20 cellular contexts compared by ENCODE assay signal in genomic region chr9:116083837-116084236, GRCh38.
DNase-seq lines count a peak whose midpoint lies in the region; ATAC-seq, FAIRE-seq and TF ChIP-seq lines count a peak whose summit lies in the region.
"Had no signal": no experiment of that assay in that cellular context is flagged by ENCODE, and none has a peak within 500 bp of the region (broad histone marks: within the 10 kb centered on the region; RNA-seq: fewer than 3 reads in every experiment).

No MANE protein-coding gene starts in this region.

- DNase-seq in A549 (ENCODE audit: low read depth in 1 of 2, low spot score in 1 of 2) (no peak), IMR-90 (no peak), neuronal stem cell (ENCODE audit: low spot score) (no peak), GM13976 (ENCODE audit: low spot score) (no peak), superior temporal gyrus (ENCODE audit: extremely low spot score) (no peak)
- DNase-seq: 8988T; AML-193; Caco-2; Calu3; CD4-positive, alpha-beta T cell; CD8-positive, alpha-beta T cell; DMS79 treated with DMSO at 0.1 percent for 48 hours; GF-D8 had no signal

- 88% methylated on average over 2 of the region's 2 CpGs for WGBS in A549 (ENCODE audit: missing lambda C conversion rate)
- WGBS in IMR-90 (ENCODE audit: extremely low coverage in 2 of 2, insufficient read length in 1 of 2), 2 experiments = no CpG with 5 or more reads among the region's 2 CpGs
- WGBS in neuronal stem cell (ENCODE audit: extremely low coverage in 2 of 2, insufficient read length in 2 of 2, insufficient replicate concordance in 1 of 2), 2 donors = no CpG with 5 or more reads among the region's 2 CpGs

- H3K14ac ChIP-seq in IMR-90 (replicated peaks; ENCODE audit: low read depth, low read length) = no peak overlapping the region
- H3K14ac ChIP-seq in neuronal stem cell (ENCODE audit: low read length) = no peak overlapping the region

- H2AK5ac ChIP-seq in IMR-90 (ENCODE audit: low read depth, low read length) (no peak overlapping the region), neuronal stem cell (ENCODE audit: low read depth, low read length) (no peak overlapping the region)

- no peak overlapping the region for H2BK20ac ChIP-seq in IMR-90 (ENCODE audit: low read depth, low read length)

- H3K9ac ChIP-seq in IMR-90 (ENCODE audit: low read depth, low read length) (no peak overlapping the region), neuronal stem cell (ENCODE audit: low read depth, low read length, poor library complexity) (no peak overlapping the region)
- H3K9ac ChIP-seq: BLaER1 treated with 17β-estradiol and CSF1 and Interleukin-3, amounts not matched to agents 10 nM and 100 nM had no signal

- H4K8ac ChIP-seq in IMR-90 (ENCODE audit: low read depth in 2 of 2, low read length in 2 of 2) (no peak overlapping the region), neuronal stem cell (ENCODE audit: low read depth, low read length) (no peak overlapping the region)

- no peak overlapping the region for H2AK9ac ChIP-seq in IMR-90 (replicated peaks; ENCODE audit: low read depth, low read length, poor library complexity)

- H3K4me2 ChIP-seq in A549 = no peak overlapping the region
- no peak overlapping the region for H3K4me2 ChIP-seq in IMR-90 (ENCODE audit: low read depth, low read length)
- no peak overlapping the region for H3K4me2 ChIP-seq in neuronal stem cell (ENCODE audit: insufficient read depth, low read length, poor library complexity, severe bottlenecking)
- H3K4me2 ChIP-seq: BLaER1 treated with 17β-estradiol and CSF1 and Interleukin-3, amounts not matched to agents 10 nM and 100 nM had no signal

- H4K5ac ChIP-seq in IMR-90 (ENCODE audit: low read depth, low read length) = no peak overlapping the region

- H3K4me1 ChIP-seq in A549 (peaks cover 26% of the 10 kb centered on the region), IMR-90 (ENCODE audit: control insufficient read depth, insufficient read depth, low read length) (peaks cover 5% of the 10 kb centered on the region), neuronal stem cell (ENCODE audit: control insufficient read depth in 2 of 2, insufficient read depth in 1 of 2, low read depth in 1 of 2, low read length in 2 of 2) (peaks cover 0 to 3% of the 10 kb centered on the region in 2 donors)
- H3K4me1 ChIP-seq: Caco-2 had no signal

- ATAC-seq in A549 (no peak), IMR-90 (ENCODE audit: low read depth) (no peak)
- ATAC-seq: CD8-positive, alpha-beta T cell had no signal

- H3K4me3 ChIP-seq in A549 (no peak overlapping the region), IMR-90 (ENCODE audit: insufficient read depth, low read depth, low read length) (no peak overlapping the region), neuronal stem cell (ENCODE audit: low read length in 2 of 2) (no peak overlapping the region)
- H3K4me3 ChIP-seq: BLaER1 treated with 17β-estradiol and CSF1 and Interleukin-3, amounts not matched to agents 10 nM and 100 nM had no signal

- H2AFZ ChIP-seq in IMR-90 (replicated peaks; ENCODE audit: low read length, poor library complexity) (no peak overlapping the region), neuronal stem cell (ENCODE audit: low read length) (no peak overlapping the region)

- H2BK12ac ChIP-seq in neuronal stem cell (ENCODE audit: low read length) = no peak overlapping the region

- no peaks in the 10 kb centered on the region for H3K79me1 ChIP-seq in IMR-90 (ENCODE audit: low read depth in 1 of 2, low read length in 2 of 2)
- H3K79me1 ChIP-seq in neuronal stem cell (ENCODE audit: low read depth, low read length) = no peaks in the 10 kb centered on the region

- H3K27ac ChIP-seq in A549 (peak overlapping the region in 1 of 2 experiments; percentile 84; a peak in 4 of 6 replicates), IMR-90 (ENCODE audit: insufficient read depth, low read length) (no peak overlapping the region), neuronal stem cell (replicated peaks; ENCODE audit: low read length) (no peak overlapping the region)
- H3K27ac ChIP-seq: BLaER1 treated with 17β-estradiol and CSF1 and Interleukin-3, amounts not matched to agents 10 nM and 100 nM; C4-2B had no signal

- H3K23ac ChIP-seq in IMR-90 (ENCODE audit: low read depth, low read length) (no peak overlapping the region), neuronal stem cell (ENCODE audit: low read depth, low read length, poor library complexity) (no peak overlapping the region)

- FAIRE-seq in A549 (lab: Jason Lieb, UNC) = no peak
- FAIRE-seq: A204.1, D721Med, G401.6, GM12891, GM18507 had no signal

- no peak overlapping the region for H3K56ac ChIP-seq in IMR-90 (ENCODE audit: extremely low read depth, insufficient read depth, low read length)

- H3K27me3 ChIP-seq in IMR-90 (ENCODE audit: control insufficient read depth, insufficient read depth, low read length) (no peaks in the 10 kb centered on the region), neuronal stem cell (ENCODE audit: control insufficient read depth in 3 of 3, insufficient read depth in 3 of 3, low read depth in 1 of 3, low read length in 3 of 3) (no peaks in the 10 kb centered on the region)
- H3K27me3 ChIP-seq: BLaER1 treated with 17β-estradiol and CSF1 and Interleukin-3, amounts not matched to agents 10 nM and 100 nM had no signal

- no peak for TF ChIP-seq EP300 in A549 (IDR thresholded peaks at IDR 0.05)

- intact Hi-C loops in IMR-90 (cut with micrococcal nuclease) = loop anchor here (10.0 kb wide), 1 partner anchor 489 kb away; no protein-coding TSS in a partner anchor

- TF ChIP-seq POLR2A in A549 (IDR thresholded peaks at IDR 0.05; ENCODE audit: low read length) (no peak), IMR-90 (IDR thresholded peaks at IDR 0.05; ENCODE audit: low read depth, low read length) (no peak)

- no peak for TF ChIP-seq CTCF in A549 (IDR thresholded peaks at IDR 0.05)
- no peak for TF ChIP-seq CTCF in IMR-90 (conservative IDR thresholded peaks at IDR 0.05; ENCODE audit: low read depth, low read length)
- TF ChIP-seq CTCF in GM13976 (IDR thresholded peaks at IDR 0.05; ENCODE audit: borderline replicate concordance, control extremely low read depth, extremely low read depth, insufficient read depth, missing control alignments) = no peak

- no peak overlapping the region; the same call in 2 of the 3 replicates for H2BK15ac ChIP-seq in IMR-90 (ENCODE audit: low read depth, low read length)
- H2BK15ac ChIP-seq in neuronal stem cell (ENCODE audit: low read length) = no peak overlapping the region

- H2BK5ac ChIP-seq in IMR-90 (ENCODE audit: low read depth, low read length, poor library complexity, severe bottlenecking) (no peak overlapping the region), neuronal stem cell (ENCODE audit: low read length) (no peak overlapping the region)

- TF ChIP-seq RAD21 in A549 (conservative IDR thresholded peaks at IDR 0.05 in 1 of 2, IDR thresholded peaks at IDR 0.05 in 1 of 2) (no peak), IMR-90 (IDR thresholded peaks at IDR 0.05; ENCODE audit: low read length) (no peak)

- POLR2A ChIA-PET in A549 (lab: Yijun Ruan, JAX) (no interaction called here), IMR-90 (lab: Charles Lee; ENCODE audit: unreplicated experiment) (no interaction called here)

- in situ Hi-C loops in IMR-90 (cut with MboI; ENCODE audit: low sequenced_read_pairs) (no loop called here), GM13976 (cut with MboI; ENCODE audit: low sequenced_read_pairs, unreplicated experiment) (no loop called here)

- dilution Hi-C loops in IMR-90 (cut with HindIII; ENCODE audit: low sequenced_read_pairs, unreplicated experiment) = no loop called here

- no peak overlapping the region for H4K91ac ChIP-seq in IMR-90 (ENCODE audit: insufficient read depth, low read depth, low read length)
- no peak overlapping the region for H4K91ac ChIP-seq in neuronal stem cell (ENCODE audit: low read depth, low read length, poor library complexity)

- H3K9me3 ChIP-seq in A549 = no peaks in the 10 kb centered on the region
- H3K9me3 ChIP-seq in IMR-90 (ENCODE audit: control insufficient read depth, insufficient read depth, low read length) = no peaks in the 10 kb centered on the region
- no peaks in the 10 kb centered on the region for H3K9me3 ChIP-seq in neuronal stem cell (replicated peaks in 1 of 2; ENCODE audit: control insufficient read depth in 2 of 2, insufficient read depth in 1 of 2, low read depth in 1 of 2, low read length in 2 of 2)
- H3K9me3 ChIP-seq: BLaER1 treated with 17β-estradiol and CSF1 and Interleukin-3, amounts not matched to agents 10 nM and 100 nM; Caco-2 had no signal

- BruUV-seq in IMR-90 (replicated peaks; lab: Mats Ljungman, UMichigan) = no TSS peak

- CTCF ChIA-PET in A549 (lab: Yijun Ruan, JAX) = interaction anchor here (0.9 kb wide), 1 partner anchor 57 kb away, joined by 3 read pairs; no protein-coding TSS in a partner anchor
- CTCF ChIA-PET in IMR-90 (lab: Yijun Ruan, JAX) = interaction anchor here (1.0 to 1.7 kb wide), 2 partner anchors 9 to 14 kb away, joined by 3 to 6 read pairs; no protein-coding TSS in a partner anchor

- H4K20me1 ChIP-seq in IMR-90 (ENCODE audit: insufficient read depth, low read length) = no peaks in the 10 kb centered on the region
- H4K20me1 ChIP-seq: BLaER1 treated with 17β-estradiol and CSF1 and Interleukin-3, amounts not matched to agents 10 nM and 100 nM had no signal

- H2BK120ac ChIP-seq in IMR-90 (ENCODE audit: low read depth, low read length) (no peak overlapping the region), neuronal stem cell (ENCODE audit: low read depth, low read length) (no peak overlapping the region)

- H3K18ac ChIP-seq in IMR-90 (ENCODE audit: low read depth, low read length) = peak overlapping the region; percentile 54; the same call in 1 of the 2 replicates
- peak overlapping the region; percentile 51 for H3K18ac ChIP-seq in neuronal stem cell (ENCODE audit: low read length)

- H3K4ac ChIP-seq in IMR-90 (ENCODE audit: low read depth, low read length) (no peak overlapping the region), neuronal stem cell (ENCODE audit: low read length) (no peak overlapping the region)

- H3K36me3 ChIP-seq in IMR-90 (ENCODE audit: control insufficient read depth, insufficient read depth, low read length) (no peaks in the 10 kb centered on the region), neuronal stem cell (replicated peaks in 1 of 2; ENCODE audit: control insufficient read depth in 2 of 2, insufficient read depth in 2 of 2, low read length in 2 of 2) (no peaks in the 10 kb centered on the region)
- H3K36me3 ChIP-seq: BLaER1 treated with 17β-estradiol and CSF1 and Interleukin-3, amounts not matched to agents 10 nM and 100 nM had no signal

- no peaks in the 10 kb centered on the region for H3K9me1 ChIP-seq in IMR-90 (ENCODE audit: insufficient read depth, low read length)

TF ChIP-seq in A549, 52 proteins besides CTCF, POLR2A, EP300 and RAD21:
- peak; percentile 76 for TF ChIP-seq RFX5 (IDR thresholded peaks at IDR 0.05)
- no peak for TF ChIP-seq HOXB5 (CRISPR knock-in tag; IDR thresholded peaks at IDR 0.05)

TF ChIP-seq in IMR-90, 13 proteins besides CTCF, POLR2A, EP300 and RAD21:
- TF ChIP-seq MAFK (IDR thresholded peaks at IDR 0.05; ENCODE audit: low read depth, low read length) (no peak), RFX5 (IDR thresholded peaks at IDR 0.05; ENCODE audit: low read depth, low read length) (peak; percentile 41; the same call in 1 of the 2 replicates)
